1 cellular context compared by ENCODE assay signal in genomic region chr17:80264793-80265075, GRCh38.
TF ChIP-seq lines count a peak whose summit lies in the region.

No MANE protein-coding gene starts in this region.

TF ChIP-seq in H1, 55 proteins besides CTCF, POLR2A, EP300 and RAD21:
- TF ChIP-seq GABPA (IDR thresholded peaks at IDR 0.05; ENCODE audit: borderline replicate concordance, insufficient read depth, low read length) (no peak), KDM1A (IDR thresholded peaks at IDR 0.05; ENCODE audit: borderline replicate concordance, low read length) (peak; percentile 83; the same call in 1 of the 2 replicates)
